ENCODE assay signal across 9 cellular contexts in the genomic region with DNA sequence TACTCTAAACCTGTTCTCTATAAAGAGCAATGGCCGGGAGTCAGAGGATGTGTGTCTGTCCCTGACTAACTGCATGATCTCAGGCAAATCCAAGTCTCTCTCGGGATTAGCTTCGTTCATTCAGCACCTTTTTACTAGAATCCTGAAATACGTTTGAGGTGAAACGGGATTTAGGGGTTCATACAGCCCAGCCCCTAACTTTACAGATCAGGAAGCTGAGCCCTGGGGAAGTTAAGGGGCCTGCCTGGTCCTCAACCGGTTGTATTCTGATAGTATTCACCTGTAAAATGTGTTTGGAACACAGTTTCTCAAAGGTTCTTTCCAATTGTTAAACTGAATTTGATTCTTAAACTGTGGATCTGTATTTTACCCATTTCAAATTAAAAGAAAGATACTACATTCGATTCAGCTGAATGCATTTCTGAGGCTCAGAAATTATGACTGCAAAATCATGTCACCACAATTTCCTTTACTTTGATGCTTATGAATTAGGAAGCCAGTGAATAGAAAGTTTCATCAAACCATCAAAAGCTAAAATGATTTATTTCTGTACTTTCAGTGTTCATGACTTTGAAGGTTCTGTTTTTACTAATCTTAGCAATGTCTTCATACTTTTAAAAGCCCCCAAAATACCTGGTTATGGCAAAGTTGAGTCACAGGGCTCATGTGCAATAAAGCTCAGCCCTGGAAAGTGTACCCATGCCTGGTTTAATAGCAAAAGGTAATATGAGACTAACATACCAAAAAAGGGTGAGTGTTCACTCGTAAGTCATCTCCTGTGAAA. TPM values are rescaled to one million over a fixed set of nuclear protein-coding genes. Genes with fewer than 3 reads are reported as not detected.
DNase-seq lines count a peak whose midpoint lies in the region; ATAC-seq and TF ChIP-seq lines count a peak whose summit lies in the region.
"Had no signal": no experiment of that assay in that cellular context is flagged by ENCODE, and none has a peak within 500 bp of the region (broad histone marks: within the 10 kb centered on the region; RNA-seq: fewer than 3 reads in every experiment).

No MANE protein-coding gene starts in this region.

- peaks cover 2% of the 10 kb centered on the region for H3K27me3 Mint-ChIP-seq in glutamatergic neuron (ENCODE audit: unreplicated experiment)

- peak; percentile 17 for DNase-seq in activated CD4-positive, alpha-beta T cell treated with anti-CD3 and anti-CD28 coated beads for 1 hour
- peak; percentile 75 for DNase-seq in stimulated activated CD4-positive, alpha-beta T cell treated with anti-CD3 and anti-CD28 coated beads, Interleukin-15, amount 100 ng/mL, for 24 hours
- DNase-seq in glutamatergic neuron (no peak), caudate nucleus (lab: John Stamatoyannopoulos, UW) (no peak), COR-L47 (lab: John Stamatoyannopoulos, UW) (no peak)
- DNase-seq: NCI-H2171 had no signal

- H3K27ac Mint-ChIP-seq in glutamatergic neuron (ENCODE audit: unreplicated experiment): no peak overlapping the region

- H3K36me3 Mint-ChIP-seq in glutamatergic neuron (ENCODE audit: unreplicated experiment): no peaks in the 10 kb centered on the region

- H3K4me3 Mint-ChIP-seq in glutamatergic neuron (ENCODE audit: unreplicated experiment): no peak overlapping the region

- no peak for TF ChIP-seq CTCF in glutamatergic neuron (IDR thresholded peaks at IDR 0.05; ENCODE audit: partially characterized antibody, unreplicated experiment)

- H3K27ac ChIP-seq in caudate nucleus (ENCODE audit: low read depth, low read length): no peak overlapping the region

- peak; percentile 60 for ATAC-seq in GM18861 (IDR thresholded peaks at IDR 0.05; ENCODE audit: unreplicated experiment)
- ATAC-seq in HG02840 (IDR thresholded peaks at IDR 0.05; ENCODE audit: low FRiP score, unreplicated experiment): peak; percentile 52
- no peak for ATAC-seq in esophagus mucosa

- H3K4me1 Mint-ChIP-seq in glutamatergic neuron (ENCODE audit: low read depth, unreplicated experiment): peaks cover 4% of the 10 kb centered on the region

- H3K9me3 Mint-ChIP-seq in glutamatergic neuron (ENCODE audit: unreplicated experiment): no peaks in the 10 kb centered on the region

RNA-seq across cellular contexts. Expression of gene EZH2, which starts 28.9 kb away (rescaled TPM):
- total RNA-seq in glutamatergic neuron (ENCODE audit: unreplicated experiment) (314 TPM), esophagus mucosa (13.4 TPM)

Comparison
In these comparisons a context has a peak if more than half of its experiments do, and no peak if none do; other contexts are left out.
1. DNase-seq: peak in activated CD4-positive, alpha-beta T cell treated with anti-CD3 and anti-CD28 coated beads for 1 hour (single experiment) and stimulated activated CD4-positive, alpha-beta T cell treated with anti-CD3 and anti-CD28 coated beads, Interleukin-15, amount 100 ng/mL, for 24 hours (single experiment); none in glutamatergic neuron (single experiment), caudate nucleus (0 of 61) and COR-L47 (single experiment).
2. RNA of gene EZH2, which starts 28.9 kb away (total RNA-seq): 314 TPM in glutamatergic neuron (single experiment); 13.4 TPM in esophagus mucosa (single experiment); every median in the first group is over 10 times any median in the second.